Comparison of ENCODE assay signal across 9 cellular contexts in genomic region chr6:144583614-144583954, GRCh38.
DNase-seq lines count a peak whose midpoint lies in the region; ATAC-seq and TF ChIP-seq lines count a peak whose summit lies in the region.
"Had no signal": no experiment of that assay in that cellular context is flagged by ENCODE, and none has a peak within 500 bp of the region (broad histone marks: within the 10 kb centered on the region; RNA-seq: fewer than 3 reads in every experiment).

No MANE protein-coding gene starts in this region.

- no peak for DNase-seq in cardiac muscle cell (ENCODE audit: low read depth in 1 of 2, low spot score in 1 of 2)
- DNase-seq in right cardiac atrium: no peak
- peak; percentile 25 for DNase-seq in NCI-H748 (lab: John Stamatoyannopoulos, UW; ENCODE audit: unreplicated experiment)
- DNase-seq in fibroblast of lung (ENCODE audit: low read depth in 2 of 2): no peak
- no peak for DNase-seq in Kasumi-1 (lab: John Stamatoyannopoulos, UW)
- DNase-seq in NCI-H69 (lab: John Stamatoyannopoulos, UW): no peak
- DNase-seq in NCI-H2227 treated with DMSO at 0.1 percent for 48 hours (lab: John Stamatoyannopoulos, UW): no peak
- DNase-seq in NCI-H526 treated with DMSO at 0.1 percent for 48 hours (lab: John Stamatoyannopoulos, UW): no peak
- DNase-seq: NCI-H446 had no signal

- TF ChIP-seq CTCF in cardiac muscle cell (IDR thresholded peaks at IDR 0.05; ENCODE audit: low read depth, low read length): no peak
- TF ChIP-seq CTCF in fibroblast of lung (conservative IDR thresholded peaks at IDR 0.05 in 1 of 2, IDR thresholded peaks at IDR 0.05 in 1 of 2; ENCODE audit: low read depth in 1 of 2, low read length in 2 of 2): no peak

- H3K27me3 ChIP-seq in cardiac muscle cell (no peaks in the 10 kb centered on the region), right cardiac atrium (ENCODE audit: control insufficient read depth, insufficient read depth) (no peaks in the 10 kb centered on the region), fibroblast of lung (ENCODE audit: control insufficient read depth, insufficient read depth, low read length) (no peaks in the 10 kb centered on the region)

- 76% methylated on average over 1 of the region's 1 CpG for WGBS in right cardiac atrium

- H3K9me3 ChIP-seq in cardiac muscle cell (ENCODE audit: low read depth) (no peaks in the 10 kb centered on the region), right cardiac atrium (ENCODE audit: control insufficient read depth, low read length) (no peaks in the 10 kb centered on the region), fibroblast of lung (ENCODE audit: control insufficient read depth, insufficient read depth, low read depth, low read length) (no peaks in the 10 kb centered on the region)

- ATAC-seq in right cardiac atrium: no peak

- H3K27ac ChIP-seq in cardiac muscle cell (no peak overlapping the region), right cardiac atrium (ENCODE audit: low read length) (no peak overlapping the region), fibroblast of lung (ENCODE audit: insufficient read depth, low read length) (no peak overlapping the region)

- H3K4me2 ChIP-seq in fibroblast of lung (ENCODE audit: extremely low read depth, insufficient read depth, low read length): peak overlapping the region; percentile 42

- H3K36me3 ChIP-seq in cardiac muscle cell (no peaks in the 10 kb centered on the region), fibroblast of lung (ENCODE audit: control insufficient read depth, insufficient read depth, low read length) (no peaks in the 10 kb centered on the region)

- intact Hi-C loops in right cardiac atrium (cut with DNase I): loop anchor here in 2 of 4 donors (5.0 to 10.0 kb wide), 3 partner anchors 351 to 629 kb away; no protein-coding TSS in a partner anchor

- H3K4me1 ChIP-seq in cardiac muscle cell (ENCODE audit: low read depth) (peaks cover 46% of the 10 kb centered on the region), right cardiac atrium (ENCODE audit: control insufficient read depth, insufficient read depth, low read length) (no peaks in the 10 kb centered on the region), fibroblast of lung (ENCODE audit: control insufficient read depth, extremely low read depth, insufficient read depth, low read length) (peaks cover 5% of the 10 kb centered on the region)

- no peaks in the 10 kb centered on the region for H3K79me2 ChIP-seq in fibroblast of lung (ENCODE audit: control insufficient read depth, insufficient read depth, low read length)

- H3K9ac ChIP-seq in fibroblast of lung (ENCODE audit: insufficient read depth, low read length): no peak overlapping the region

- H3K4me3 ChIP-seq in cardiac muscle cell (peak overlapping the region; percentile 16), right cardiac atrium (ENCODE audit: low read length) (no peak overlapping the region), fibroblast of lung (replicated peaks in 1 of 4; ENCODE audit: control extremely low read depth in 1 of 4, insufficient read depth in 1 of 4, low read depth in 3 of 4, low read length in 4 of 4) (peak overlapping the region; percentile 11 to 47 (median 38))

- H4K20me1 ChIP-seq in fibroblast of lung (ENCODE audit: control insufficient read depth, extremely low read depth, insufficient read depth, low read length): no peaks in the 10 kb centered on the region

- H2AFZ ChIP-seq in fibroblast of lung (ENCODE audit: low read length): no peak overlapping the region
